8 cellular contexts compared by ENCODE assay signal in genomic region chr22:44496844-44497217, GRCh38. TPM values are rescaled to one million over a fixed set of nuclear protein-coding genes. Genes with fewer than 3 reads are reported as not detected.
DNase-seq lines count a peak whose midpoint lies in the region; ATAC-seq and TF ChIP-seq lines count a peak whose summit lies in the region.
"Had no signal": no experiment of that assay in that cellular context is flagged by ENCODE, and none has a peak within 500 bp of the region (broad histone marks: within the 10 kb centered on the region; RNA-seq: fewer than 3 reads in every experiment).

No MANE protein-coding gene starts in this region.

- DNase-seq in COLO668 (lab: John Stamatoyannopoulos, UW; ENCODE audit: unreplicated experiment) (peak; percentile 49), PC-9 (no peak), endodermal cell (no peak)
- DNase-seq: activated gamma-delta T cell treated with Interleukin-2 at 50 U/mL for 16 hours had no signal

- TF ChIP-seq CTCF in PC-9 (conservative IDR thresholded peaks at IDR 0.05) (no peak), endodermal cell (conservative IDR thresholded peaks at IDR 0.05) (no peak), parathyroid adenoma (IDR thresholded peaks at IDR 0.05) (no peak)

- H3K27ac Mint-ChIP-seq in endodermal cell, result no peak overlapping the region

- H3K4me2 ChIP-seq in PC-9 (peak overlapping the region; percentile 85), parathyroid adenoma (ENCODE audit: low read length) (peak overlapping the region; percentile 78)

- intact Hi-C loops in PC-9 (cut with micrococcal nuclease; ENCODE audit: unreplicated experiment), result loop anchor here (5.0 kb wide), 2 partner anchors 50 to 135 kb away; no protein-coding TSS in a partner anchor

- no peaks in the 10 kb centered on the region for H3K4me1 Mint-ChIP-seq in endodermal cell

- peaks cover 8% of the 10 kb centered on the region; the same call in 1 of the 2 replicates for H3K36me3 ChIP-seq in PC-9 (ENCODE audit: low read depth)
- peaks cover 13% of the 10 kb centered on the region for H3K36me3 ChIP-seq in endodermal cell (ENCODE audit: control insufficient read depth, insufficient read depth, low read length)
- no peaks in the 10 kb centered on the region for H3K36me3 ChIP-seq in parathyroid adenoma (ENCODE audit: control insufficient read depth, insufficient read depth, low read length)

- H3F3A ChIP-seq in PC-9 (ENCODE audit: insufficient read depth, low read depth), result peaks cover 36% of the 10 kb centered on the region

- WGBS in endodermal cell (ENCODE audit: insufficient coverage in 1 of 2, insufficient read length in 1 of 2), 2 experiments, result 98% methylated on average over 16 to 22 of the region's 22 CpGs

- ATAC-seq in HG03045 (IDR thresholded peaks at IDR 0.05; ENCODE audit: unreplicated experiment) (no peak), HG02763 (IDR thresholded peaks at IDR 0.05; ENCODE audit: unreplicated experiment) (no peak), HG03442 (IDR thresholded peaks at IDR 0.05; ENCODE audit: unreplicated experiment) (no peak)

- peaks cover 22% of the 10 kb centered on the region for H3K9me3 Mint-ChIP-seq in endodermal cell

- H3K9ac ChIP-seq in endodermal cell (ENCODE audit: extremely low read depth, low read length, poor library complexity, severe bottlenecking), result no peak overlapping the region
- H3K9ac ChIP-seq in parathyroid adenoma, result no peak overlapping the region

- no peaks in the 10 kb centered on the region for H3K9me2 ChIP-seq in PC-9 (ENCODE audit: insufficient read depth)

- H3K9me3 ChIP-seq in PC-9 (ENCODE audit: insufficient read depth, low read depth) (no peaks in the 10 kb centered on the region), endodermal cell (ENCODE audit: control insufficient read depth, low read length) (peaks cover 10% of the 10 kb centered on the region), parathyroid adenoma (ENCODE audit: control insufficient read depth, low read length) (no peaks in the 10 kb centered on the region)

- H3K27me3 ChIP-seq in PC-9 (ENCODE audit: insufficient read depth, low read depth) (no peaks in the 10 kb centered on the region), endodermal cell (ENCODE audit: control insufficient read depth, insufficient read depth, low read length, poor library complexity, severe bottlenecking) (no peaks in the 10 kb centered on the region), parathyroid adenoma (ENCODE audit: control insufficient read depth, insufficient read depth, low read length) (no peaks in the 10 kb centered on the region)

- peaks cover 8% of the 10 kb centered on the region; the same call in 1 of the 2 replicates for H4K20me1 ChIP-seq in PC-9 (ENCODE audit: insufficient read depth)

- CTCF ChIA-PET in PC-9 (lab: Charles Lee), result no interaction called here

- H2AFZ ChIP-seq in PC-9, result no peak overlapping the region
- H2AFZ ChIP-seq in parathyroid adenoma, result no peak overlapping the region

- no peak overlapping the region for H3K27ac ChIP-seq in PC-9
- no peak overlapping the region for H3K27ac ChIP-seq in endodermal cell (ENCODE audit: low read depth, low read length)
- H3K27ac ChIP-seq in parathyroid adenoma, result no peak overlapping the region

- H3K27me3 Mint-ChIP-seq in endodermal cell (ENCODE audit: insufficient read depth), result peaks cover 10% of the 10 kb centered on the region

- peaks cover 23% of the 10 kb centered on the region for H3K36me3 Mint-ChIP-seq in endodermal cell (ENCODE audit: low read depth)

- POLR2A ChIA-PET in PC-9 (lab: Charles Lee; ENCODE audit: unreplicated experiment), result no interaction called here

- H3K4me3 Mint-ChIP-seq in endodermal cell, result peak overlapping the region; percentile 67

- H3K79me2 ChIP-seq in PC-9 (ENCODE audit: low read depth), result peaks cover 47% of the 10 kb centered on the region
- no peaks in the 10 kb centered on the region for H3K79me2 ChIP-seq in parathyroid adenoma

- BruUV-seq in PC-9 (replicated peaks; lab: Mats Ljungman, UMichigan), result no TSS peak

- peak overlapping the region; percentile 98 for H3K4me3 ChIP-seq in PC-9
- H3K4me3 ChIP-seq in endodermal cell (ENCODE audit: low read length), result peak overlapping the region; percentile 79
- no peak overlapping the region for H3K4me3 ChIP-seq in parathyroid adenoma (ENCODE audit: low read depth, low read length)

- H3K4me1 ChIP-seq in PC-9 (replicated peaks; ENCODE audit: insufficient read depth), result peaks cover 24% of the 10 kb centered on the region
- H3K4me1 ChIP-seq in endodermal cell (ENCODE audit: control insufficient read depth, insufficient read depth, low read length), result no peaks in the 10 kb centered on the region
- no peaks in the 10 kb centered on the region for H3K4me1 ChIP-seq in parathyroid adenoma

RNA-seq across cellular contexts. Expression of gene RTL6, which starts 1.2 kb away (rescaled TPM):
- total RNA-seq in PC-9 (2021) (25.0 and 25.1 TPM in 2 replicates), endodermal cell (10 to 100 TPM; 19.7 to 20.7 TPM)
- 26.0 TPM for polyA plus RNA-seq in endodermal cell (2013, experiment 1 of 2)
- 24.8 TPM for polyA plus RNA-seq in endodermal cell (2013, experiment 2 of 2)
